Comparison of ENCODE assay signal across 29 cellular contexts in genomic region chr19:5646703-5647102, GRCh38. TPM values are rescaled to one million over a fixed set of nuclear protein-coding genes. Genes with fewer than 3 reads are reported as not detected.
A peak's percentile ranks its signal among the peaks of the same experiment; 100 is the strongest.
DNase-seq lines count a peak whose midpoint lies in the region; ATAC-seq and TF ChIP-seq lines count a peak whose summit lies in the region.
"Had no signal": no experiment of that assay in that cellular context is flagged by ENCODE, and none has a peak within 500 bp of the region (broad histone marks: within the 10 kb centered on the region; RNA-seq: fewer than 3 reads in every experiment).

No MANE protein-coding gene starts in this region.

- no peak for TF ChIP-seq CTCF in vagina (IDR thresholded peaks at IDR 0.05)

- peaks cover 76% of the 10 kb centered on the region for H3K36me3 Mint-ChIP-seq in T-helper 2 cell treated with Interferon-gamma antibody and Interleukin-4, amounts not matched to agents 5 μg/mL and 100 μg/mL, for 36 hours (ENCODE audit: low read depth)
- H3K36me3 Mint-ChIP-seq in stimulated activated naive CD8-positive, alpha-beta T cell treated with anti-CD3 and anti-CD28 coated beads, Interleukin-15, Interleukin-2, amounts not matched to agents 100 ng/mL and 50 ng/mL, for 24 hours (ENCODE audit: low read depth) = peaks cover 81% of the 10 kb centered on the region
- peaks cover 5 to 93% (median 20%) of the 10 kb centered on the region in 3 donors for H3K36me3 Mint-ChIP-seq in naive thymus-derived CD8-positive, alpha-beta T cell

- POLR2A ChIA-PET in naive thymus-derived CD8-positive, alpha-beta T cell (lab: Charles Lee) = no interaction called here

- H3K4me1 ChIP-seq in vagina = no peaks in the 10 kb centered on the region
- H3K4me1 ChIP-seq: Caco-2, Peyer's patch had no signal

- DNase-seq in T-helper 2 cell treated with Interferon-gamma antibody and Interleukin-4, amounts not matched to agents 5 μg/mL and 100 μg/mL, for 36 hours (ENCODE audit: low spot score) = no peak
- DNase-seq in T-helper 2 cell (no peak), DMS114 treated with DMSO at 0.1 percent for 48 hours (lab: John Stamatoyannopoulos, UW; ENCODE audit: unreplicated experiment) (no peak), RPMI8226 (no peak), vagina (ENCODE audit: extremely low spot score in 2 of 2) (no peak)
- no peak for DNase-seq in stimulated activated naive CD8-positive, alpha-beta T cell treated with anti-CD3 and anti-CD28 coated beads, Interleukin-15, Interleukin-2, amounts not matched to agents 100 U/mL and 50 U/mL, for 24 hours
- no peak for DNase-seq in naive thymus-derived CD8-positive, alpha-beta T cell
- DNase-seq: activated CD4-positive, alpha-beta T cell treated with anti-CD3 and anti-CD28 coated beads for 1 hour; activated T-cell treated with anti-CD3 and anti-CD28 coated beads, Interleukin-2, amount 50 U/mL, for 1 hour; Caco-2; caudate nucleus; cortex of kidney; effector memory CD4-positive, alpha-beta T cell; glutamatergic neuron; H9; MG63; NCI-H1436; NCI-H2081; NCI-H774; right cardiac atrium; SHP77 treated with DMSO at 0.1 percent for 48 hours; substantia nigra had no signal

- H3K27me3 ChIP-seq in vagina = no peaks in the 10 kb centered on the region
- H3K27me3 ChIP-seq: MG63, Peyer's patch had no signal

- no peaks in the 10 kb centered on the region for H3K9me3 Mint-ChIP-seq in T-helper 2 cell treated with Interferon-gamma antibody and Interleukin-4, amounts not matched to agents 5 μg/mL and 100 μg/mL, for 36 hours
- H3K9me3 Mint-ChIP-seq in stimulated activated naive CD8-positive, alpha-beta T cell treated with anti-CD3 and anti-CD28 coated beads, Interleukin-15, Interleukin-2, amounts not matched to agents 100 ng/mL and 50 ng/mL, for 24 hours = no peaks in the 10 kb centered on the region
- no peaks in the 10 kb centered on the region for H3K9me3 Mint-ChIP-seq in naive thymus-derived CD8-positive, alpha-beta T cell
- H3K9me3 Mint-ChIP-seq: H9, type B pancreatic cell had no signal

- peak overlapping the region; percentile 2 for H3K27ac Mint-ChIP-seq in T-helper 2 cell treated with Interferon-gamma antibody and Interleukin-4, amounts not matched to agents 5 μg/mL and 100 μg/mL, for 36 hours
- peak overlapping the region; percentile 45 for H3K27ac Mint-ChIP-seq in stimulated activated naive CD8-positive, alpha-beta T cell treated with anti-CD3 and anti-CD28 coated beads, Interleukin-15, Interleukin-2, amounts not matched to agents 100 ng/mL and 50 ng/mL, for 24 hours
- peak overlapping the region in 6 of 10 donors; percentile 23 to 83 (median 36) for H3K27ac Mint-ChIP-seq in naive thymus-derived CD8-positive, alpha-beta T cell
- H3K27ac Mint-ChIP-seq: type B pancreatic cell had no signal

- no peak overlapping the region for H3K27ac ChIP-seq in vagina
- H3K27ac ChIP-seq: 22Rv1, C4-2B, KMS-11, Peyer's patch had no signal

- intact Hi-C loops in vagina (cut with DNase I) = no loop called here

- no peak for TF ChIP-seq POLR2A in vagina (IDR thresholded peaks at IDR 0.05)

- H3K4me3 ChIP-seq in vagina = no peak overlapping the region
- H3K4me3 ChIP-seq: MG63, Peyer's patch had no signal

- H3K36me3 ChIP-seq in vagina = peaks cover 3 to 86% of the 10 kb centered on the region in 2 donors

- H3K4me1 Mint-ChIP-seq in T-helper 2 cell treated with Interferon-gamma antibody and Interleukin-4, amounts not matched to agents 5 μg/mL and 100 μg/mL, for 36 hours (ENCODE audit: low read depth) = no peaks in the 10 kb centered on the region
- H3K4me1 Mint-ChIP-seq in stimulated activated naive CD8-positive, alpha-beta T cell treated with anti-CD3 and anti-CD28 coated beads, Interleukin-15, Interleukin-2, amounts not matched to agents 100 ng/mL and 50 ng/mL, for 24 hours (ENCODE audit: low read depth) = peaks cover under 1% of the 10 kb centered on the region
- H3K4me1 Mint-ChIP-seq in naive thymus-derived CD8-positive, alpha-beta T cell = peaks cover 21 to 43% (median 33%) of the 10 kb centered on the region in 4 donors
- H3K4me1 Mint-ChIP-seq: H9 had no signal

- no peaks in the 10 kb centered on the region for H3K9me3 ChIP-seq in vagina
- H3K9me3 ChIP-seq: Caco-2, MG63, Peyer's patch had no signal

- H3K4me3 Mint-ChIP-seq in T-helper 2 cell treated with Interferon-gamma antibody and Interleukin-4, amounts not matched to agents 5 μg/mL and 100 μg/mL, for 36 hours = no peak overlapping the region
- no peak overlapping the region for H3K4me3 Mint-ChIP-seq in stimulated activated naive CD8-positive, alpha-beta T cell treated with anti-CD3 and anti-CD28 coated beads, Interleukin-15, Interleukin-2, amounts not matched to agents 100 ng/mL and 50 ng/mL, for 24 hours
- H3K4me3 Mint-ChIP-seq in naive thymus-derived CD8-positive, alpha-beta T cell = no peak overlapping the region
- H3K4me3 Mint-ChIP-seq: H9, type B pancreatic cell had no signal

- no peaks in the 10 kb centered on the region for H3K27me3 Mint-ChIP-seq in T-helper 2 cell treated with Interferon-gamma antibody and Interleukin-4, amounts not matched to agents 5 μg/mL and 100 μg/mL, for 36 hours (ENCODE audit: low read depth)
- H3K27me3 Mint-ChIP-seq in stimulated activated naive CD8-positive, alpha-beta T cell treated with anti-CD3 and anti-CD28 coated beads, Interleukin-15, Interleukin-2, amounts not matched to agents 100 ng/mL and 50 ng/mL, for 24 hours = no peaks in the 10 kb centered on the region
- H3K27me3 Mint-ChIP-seq in naive thymus-derived CD8-positive, alpha-beta T cell = no peaks in the 10 kb centered on the region
- H3K27me3 Mint-ChIP-seq: type B pancreatic cell had no signal

- no peak for ATAC-seq in stimulated activated naive CD8-positive, alpha-beta T cell treated with anti-CD3 and anti-CD28 coated beads, Interleukin-15, Interleukin-2, amounts not matched to agents 100 U/mL and 50 U/mL, for 24 hours
- ATAC-seq in naive thymus-derived CD8-positive, alpha-beta T cell = no peak
- ATAC-seq: esophagus mucosa, right cardiac atrium had no signal

RNA-seq across cellular contexts. Expression of gene SAFB, which starts 23.8 kb away (rescaled TPM):
- 100 to 1,000 TPM; 188 to 191 TPM for total RNA-seq in naive thymus-derived CD8-positive, alpha-beta T cell
- 100 to 1,000 TPM in 1 of 3 donors, 10 to 100 TPM in 2; 28.6 to 135 (median 59.3) TPM for polyA plus RNA-seq in naive thymus-derived CD8-positive, alpha-beta T cell
- 145 TPM for total RNA-seq in vagina

RNA-seq across cellular contexts. Expression of gene SAFB2, which starts 24.1 kb away (rescaled TPM):
- 100 to 1,000 TPM; 218 to 221 TPM for total RNA-seq in naive thymus-derived CD8-positive, alpha-beta T cell
- polyA plus RNA-seq in naive thymus-derived CD8-positive, alpha-beta T cell = 10 to 100 TPM; 25.8 to 47.4 (median 28.7) TPM
- 85.4 TPM for total RNA-seq in vagina

RNA-seq across cellular contexts. Expression of gene MICOS13, which starts 33.6 kb away (rescaled TPM):
- total RNA-seq in naive thymus-derived CD8-positive, alpha-beta T cell = 10 to 100 TPM; 40.1 to 40.6 TPM
- polyA plus RNA-seq in naive thymus-derived CD8-positive, alpha-beta T cell = 100 to 1,000 TPM in 2 of 3 donors, 10 to 100 TPM in 1; 95.5 to 110 (median 102) TPM
- 83.2 TPM for total RNA-seq in vagina

RNA-seq across cellular contexts. Expression of gene HSD11B1L, which starts 34.1 kb away (rescaled TPM):
- 1 to 10 TPM; 2.8 to 4.1 TPM for total RNA-seq in naive thymus-derived CD8-positive, alpha-beta T cell
- polyA plus RNA-seq in naive thymus-derived CD8-positive, alpha-beta T cell = 1 to 10 TPM; 5.5 to 6.0 (median 5.7) TPM
- total RNA-seq in vagina = 10.3 TPM

RNA-seq across cellular contexts. Expression of gene RPL36, which starts 43.4 kb away (rescaled TPM):
- total RNA-seq in naive thymus-derived CD8-positive, alpha-beta T cell = 1,000 to 10,000 TPM; 1,442 to 1,445 TPM
- polyA plus RNA-seq in naive thymus-derived CD8-positive, alpha-beta T cell = 1,000 to 10,000 TPM; 2,357 to 2,883 (median 2,631) TPM
- 703 TPM for total RNA-seq in vagina
